22 cellular contexts compared by ENCODE assay signal in genomic region chr3:194093822-194094221, GRCh38. TPM values are rescaled to one million over a fixed set of nuclear protein-coding genes. Genes with fewer than 3 reads are reported as not detected.
DNase-seq lines count a peak whose midpoint lies in the region; ATAC-seq, FAIRE-seq and TF ChIP-seq lines count a peak whose summit lies in the region.
"Had no signal": no experiment of that assay in that cellular context is flagged by ENCODE, and none has a peak within 500 bp of the region (broad histone marks: within the 10 kb centered on the region; RNA-seq: fewer than 3 reads in every experiment).

No MANE protein-coding gene starts in this region.

- no peak for TF ChIP-seq EP300 in K562 (IDR thresholded peaks at IDR 0.05; ENCODE audit: low read length)

- no peaks in the 10 kb centered on the region for H3K9me1 ChIP-seq in K562 (ENCODE audit: control insufficient read depth, insufficient read depth, low read length)

- in situ Hi-C loops in K562 (cut with MboI), result no loop called here

- no peaks in the 10 kb centered on the region for H3K36me3 Mint-ChIP-seq in stimulated activated naive B cell treated with anti-CD40 and anti-IgM and Interleukin-4, amounts not matched to agents 10 μg/mL and 1 μg/mL and 100 μg/mL, for 72 hours
- H3K36me3 Mint-ChIP-seq: CD14-positive monocyte; CD4-positive, alpha-beta memory T cell had no signal

- no peak overlapping the region for H2AFZ ChIP-seq in PC-9
- 0 out of 2 replicates have a peak overlapping the region, but pooled peaks have one; percentile 35 for H2AFZ ChIP-seq in K562 (ENCODE audit: low read depth, low read length)
- no peak overlapping the region for H2AFZ ChIP-seq in mesenchymal stem cell (ENCODE audit: low read depth, low read length)
- H2AFZ ChIP-seq: GM23248 had no signal

- H3K4me1 ChIP-seq in BE2C (peaks cover 5% of the 10 kb centered on the region), PC-9 (replicated peaks; ENCODE audit: insufficient read depth) (peaks cover 40% of the 10 kb centered on the region), K562 (replicated peaks in 1 of 2; ENCODE audit: control insufficient read depth in 2 of 2, insufficient read depth in 2 of 2, low read length in 2 of 2) (peaks cover 18 to 33% of the 10 kb centered on the region in 2 experiments), mesenchymal stem cell (ENCODE audit: control insufficient read depth, insufficient read depth, low read depth, low read length) (peaks cover 31% of the 10 kb centered on the region)

- H3K27me3 ChIP-seq in BE2C (no peaks in the 10 kb centered on the region), PC-9 (ENCODE audit: insufficient read depth, low read depth) (no peaks in the 10 kb centered on the region), K562 (ENCODE audit: control insufficient read depth in 2 of 2, insufficient read depth in 2 of 2, low read length in 2 of 2) (no peaks in the 10 kb centered on the region), mesenchymal stem cell (ENCODE audit: control insufficient read depth in 1 of 2, insufficient read depth in 1 of 2, low read length in 2 of 2) (peaks cover 0 to 12% of the 10 kb centered on the region in 2 experiments)
- H3K27me3 ChIP-seq: BLaER1 had no signal

- H3K9me2 ChIP-seq in PC-9 (ENCODE audit: insufficient read depth), result no peaks in the 10 kb centered on the region

- no peaks in the 10 kb centered on the region for H3K9me3 ChIP-seq in BE2C
- H3K9me3 ChIP-seq in PC-9 (ENCODE audit: insufficient read depth, low read depth), result no peaks in the 10 kb centered on the region
- H3K9me3 ChIP-seq in K562 (replicated peaks; ENCODE audit: control insufficient read depth, insufficient read depth, low read depth, low read length), result no peaks in the 10 kb centered on the region
- H3K9me3 ChIP-seq in mesenchymal stem cell (ENCODE audit: control insufficient read depth, low read length), result no peaks in the 10 kb centered on the region
- H3K9me3 ChIP-seq: BLaER1 had no signal

- H2BK5ac ChIP-seq in mesenchymal stem cell (ENCODE audit: low read depth, low read length, poor library complexity, severe bottlenecking), result no peak overlapping the region

- no peaks in the 10 kb centered on the region for H3K27me3 Mint-ChIP-seq in stimulated activated naive B cell treated with anti-CD40 and anti-IgM and Interleukin-4, amounts not matched to agents 10 μg/mL and 1 μg/mL and 100 μg/mL, for 72 hours

- no peaks in the 10 kb centered on the region for H3K9me3 Mint-ChIP-seq in stimulated activated naive B cell treated with anti-CD40 and anti-IgM and Interleukin-4, amounts not matched to agents 10 μg/mL and 1 μg/mL and 100 μg/mL, for 72 hours
- H3K9me3 Mint-ChIP-seq: CD14-positive monocyte, HFFc6 had no signal

- H3K36me3 ChIP-seq in BE2C, result no peaks in the 10 kb centered on the region
- H3K36me3 ChIP-seq in PC-9 (ENCODE audit: low read depth), result no peaks in the 10 kb centered on the region
- no peaks in the 10 kb centered on the region for H3K36me3 ChIP-seq in K562 (ENCODE audit: control insufficient read depth, insufficient read depth, low read length)
- H3K36me3 ChIP-seq in mesenchymal stem cell (ENCODE audit: control insufficient read depth in 1 of 2, insufficient read depth in 2 of 2, low read depth in 1 of 2, low read length in 2 of 2), result no peaks in the 10 kb centered on the region
- H3K36me3 ChIP-seq: BLaER1 had no signal

- TF ChIP-seq CTCF in BE2C (IDR thresholded peaks at IDR 0.05; ENCODE audit: low read depth, low read length) (no peak), PC-9 (conservative IDR thresholded peaks at IDR 0.05) (no peak), K562 (IDR thresholded peaks at IDR 0.05 in 2 of 3, conservative IDR thresholded peaks at IDR 0.05 in 1 of 3; ENCODE audit: insufficient read depth in 2 of 3, low read depth in 1 of 3, low read length in 3 of 3) (no peak)

- DNase-seq in BE2C (peak; percentile 37), PC-9 (peak; percentile 26 to 62), K562 (ENCODE audit: extremely low read depth in 1 of 4, low spot score in 3 of 4) (no peak), mesenchymal stem cell (no peak), H4 (ENCODE audit: low spot score) (no peak), head of caudate nucleus (no peak), NK-92 (lab: John Stamatoyannopoulos, UW; ENCODE audit: unreplicated experiment) (no peak)
- no peak for DNase-seq in stimulated activated naive B cell treated with anti-CD40 and anti-IgM and Interleukin-4, amounts not matched to agents 10 μg/mL and 1 μg/mL and 100 μg/mL, for 72 hours
- DNase-seq: AML-193; CD4-positive, alpha-beta memory T cell; DMS79 treated with DMSO at 0.1 percent for 48 hours; GF-D8; GM23248; H7; HFFc6; IMR-90; KBM-7 had no signal

- peak overlapping the region in 1 of 2 experiments; percentile 48 for H3K18ac ChIP-seq in mesenchymal stem cell (ENCODE audit: low read depth in 1 of 2, low read length in 2 of 2)

- H2AK5ac ChIP-seq in mesenchymal stem cell (ENCODE audit: low read length, severe bottlenecking), result peak overlapping the region; percentile 16

- no peak for FAIRE-seq in K562 (lab: Jason Lieb, UNC)
- FAIRE-seq: A204.1 had no signal

- peak overlapping the region in 1 of 2 experiments; percentile 47 for H2BK12ac ChIP-seq in mesenchymal stem cell (ENCODE audit: low read length in 2 of 2)

- H3F3A ChIP-seq in PC-9 (ENCODE audit: insufficient read depth, low read depth), result peaks cover 40% of the 10 kb centered on the region

- H3K79me2 ChIP-seq in PC-9 (ENCODE audit: low read depth) (peaks cover 52% of the 10 kb centered on the region), K562 (ENCODE audit: control insufficient read depth, insufficient read depth, low read length) (no peaks in the 10 kb centered on the region)

- H3K4me2 ChIP-seq in PC-9 (peak overlapping the region; percentile 86), K562 (ENCODE audit: insufficient read depth, low read length) (no peak overlapping the region), mesenchymal stem cell (ENCODE audit: low read length, poor library complexity, severe bottlenecking) (no peak overlapping the region)
- H3K4me2 ChIP-seq: BLaER1 had no signal

- 76% methylated on average over 8 of the region's 9 CpGs for WGBS in K562 (ENCODE audit: insufficient coverage, low coverage, missing lambda C conversion rate)
- 77% methylated on average over 9 of the region's 9 CpGs for WGBS in mesenchymal stem cell

- H4K91ac ChIP-seq in mesenchymal stem cell (ENCODE audit: low read length), result no peak overlapping the region

- H3K4ac ChIP-seq in mesenchymal stem cell (ENCODE audit: low read depth in 1 of 2, low read length in 2 of 2), result peak overlapping the region in 1 of 2 experiments; percentile 73

- TF ChIP-seq RAD21 in K562 (CRISPR knock-in tag; conservative IDR thresholded peaks at IDR 0.05 in 1 of 2, IDR thresholded peaks at IDR 0.05 in 1 of 2), result no peak

- H4K20me1 ChIP-seq in PC-9 (ENCODE audit: insufficient read depth), result 0 out of 2 replicates have a peak, but pooled peaks cover 7% of the 10 kb centered on the region
- H4K20me1 ChIP-seq in K562 (replicated peaks; ENCODE audit: control insufficient read depth, insufficient read depth, low read length), result no peaks in the 10 kb centered on the region
- H4K20me1 ChIP-seq: BLaER1 had no signal

- no peak overlapping the region for H3K4me3 Mint-ChIP-seq in stimulated activated naive B cell treated with anti-CD40 and anti-IgM and Interleukin-4, amounts not matched to agents 10 μg/mL and 1 μg/mL and 100 μg/mL, for 72 hours
- H3K4me3 Mint-ChIP-seq: CD14-positive monocyte; CD4-positive, alpha-beta memory T cell; HFFc6 had no signal

- peak overlapping the region; percentile 45 for H4K8ac ChIP-seq in mesenchymal stem cell (ENCODE audit: low read length)

- peak overlapping the region; percentile 98 for H3K27ac ChIP-seq in PC-9
- no peak overlapping the region for H3K27ac ChIP-seq in K562 (ENCODE audit: extremely low read depth, low read depth, low read length)
- H3K27ac ChIP-seq in mesenchymal stem cell (ENCODE audit: low read length, poor library complexity, severe bottlenecking), result no peak overlapping the region
- H3K27ac ChIP-seq: BLaER1, GM23248, HL-60 had no signal

- no peak overlapping the region for H3K4me3 ChIP-seq in BE2C (ENCODE audit: low read depth, low read length)
- peak overlapping the region; percentile 75 for H3K4me3 ChIP-seq in PC-9
- no peak overlapping the region for H3K4me3 ChIP-seq in K562
- no peak overlapping the region for H3K4me3 ChIP-seq in mesenchymal stem cell (ENCODE audit: insufficient read depth in 1 of 2, low read depth in 1 of 2, low read length in 2 of 2)
- H3K4me3 ChIP-seq: BLaER1, GM23248 had no signal

- H3K14ac ChIP-seq in mesenchymal stem cell (ENCODE audit: low read length in 2 of 2), result peak overlapping the region in 1 of 2 experiments; percentile 67

- POLR2A ChIA-PET in PC-9 (lab: Charles Lee; ENCODE audit: unreplicated experiment) (interaction anchor here (0.6 kb wide), 1 partner anchor 41 kb away, joined by 3 read pairs; no protein-coding TSS in a partner anchor), K562 (lab: Yijun Ruan, JAX) (no interaction called here)

- H3K79me1 ChIP-seq in mesenchymal stem cell (replicated peaks; ENCODE audit: low read length, poor library complexity, severe bottlenecking), result no peaks in the 10 kb centered on the region

- intact Hi-C loops in PC-9 (cut with micrococcal nuclease; ENCODE audit: unreplicated experiment), result loop anchor here (5.0 kb wide), 1 partner anchor 113 kb away; no protein-coding TSS in a partner anchor
- intact Hi-C loops in K562 (cut with micrococcal nuclease), result no loop called here
- intact Hi-C loops in head of caudate nucleus (cut with DNase I), result no loop called here

- peaks cover 59 to 77% of the 10 kb centered on the region in 2 donors for H3K4me1 Mint-ChIP-seq in stimulated activated naive B cell treated with anti-CD40 and anti-IgM and Interleukin-4, amounts not matched to agents 10 μg/mL and 1 μg/mL and 100 μg/mL, for 72 hours
- H3K4me1 Mint-ChIP-seq: CD4-positive, alpha-beta memory T cell had no signal

- no peak overlapping the region for H2BK120ac ChIP-seq in mesenchymal stem cell (ENCODE audit: low read depth, low read length)

- CTCF ChIA-PET in PC-9 (lab: Charles Lee) (no interaction called here), K562 (lab: Yijun Ruan, JAX; ENCODE audit: low intra/inter-chr PET ratio) (no interaction called here)

- H3K9ac ChIP-seq in K562 (ENCODE audit: insufficient read depth in 1 of 2, low read depth in 2 of 2, low read length in 2 of 2) (0 out of 4 replicates have a peak overlapping the region, but pooled peaks of 1 of the 2 experiments have one; percentile 31), mesenchymal stem cell (ENCODE audit: low read length) (no peak overlapping the region)
- H3K9ac ChIP-seq: BLaER1, GM23248 had no signal

- TF ChIP-seq POLR2A in K562 (conservative IDR thresholded peaks at IDR 0.05), result no peak

- peak overlapping the region in 1 of 2 experiments; percentile 27 for H3K23ac ChIP-seq in mesenchymal stem cell (ENCODE audit: low read length in 2 of 2)

- BruUV-seq in PC-9 (replicated peaks; lab: Mats Ljungman, UMichigan) (no TSS peak), K562 (replicated peaks; lab: Mats Ljungman, UMichigan) (no TSS peak)

- ATAC-seq in K562, result no peak
- ATAC-seq in stimulated activated naive B cell treated with anti-CD40 and anti-IgM and Interleukin-4, amounts not matched to agents 10 μg/mL and 1 μg/mL and 100 μg/mL, for 72 hours (replicated peaks), result no peak
- ATAC-seq: HCT116 had no signal

- no peak overlapping the region for H3K27ac Mint-ChIP-seq in stimulated activated naive B cell treated with anti-CD40 and anti-IgM and Interleukin-4, amounts not matched to agents 10 μg/mL and 1 μg/mL and 100 μg/mL, for 72 hours
- H3K27ac Mint-ChIP-seq: CD4-positive, alpha-beta memory T cell; HFFc6 had no signal

- H2BK15ac ChIP-seq in mesenchymal stem cell (ENCODE audit: low read depth, poor library complexity, severe bottlenecking), result no peak overlapping the region

RNA-seq across cellular contexts. Expression of gene HES1, which starts 42.1 kb away (rescaled TPM):
- polyA plus RNA-seq in BE2C (2012; ENCODE audit: insufficient read depth, insufficient read length, low read depth), result 15.3 TPM
- total RNA-seq in PC-9 (2021), result 66.5 and 97.8 TPM in 2 replicates
- 7.6 and 9.1 TPM in 2 replicates for total RNA-seq in K562 (2011; cell fraction: chromatin; rRNA removed; ENCODE audit: low replicate concordance)
- total RNA-seq in K562 (2011; cell fraction: nucleolus; rRNA removed), result 13.3 and 13.7 TPM in 2 replicates
- total RNA-seq in K562 (2011; cell fraction: nucleoplasm; rRNA removed), result 10.1 and 12.0 TPM in 2 replicates
- total RNA-seq in K562 (2014; rRNA removed), result 37.0 and 46.8 TPM in 2 replicates
- total RNA-seq in K562 (2014; rRNA removed; fragmentation: Illumina TruSeq; extraction: Trizol), result 17.7 and 17.8 TPM in 2 replicates
- 24.0 and 24.9 TPM in 2 replicates for total RNA-seq in K562 (2015; rRNA removed; fragmentation: Illumina TruSeq; extraction: Trizol)
- total RNA-seq in K562 (2021), result 30.5 and 39.1 TPM in 2 replicates
- 4.8 and 9.0 TPM in 2 replicates for polyA plus RNA-seq in K562 (2011; rRNA removed)
- 4.5 and 21.4 TPM in 2 replicates for polyA plus RNA-seq in K562 (2011; cell fraction: cytosol; rRNA removed)
- 7.4 and 25.5 TPM in 2 replicates for polyA plus RNA-seq in K562 (2011; cell fraction: nucleus; rRNA removed)
- polyA plus RNA-seq in K562 (2012), result 45.6 and 82.2 TPM in 2 replicates
- polyA plus RNA-seq in K562 (2014; fragmentation: Illumina TruSeq; extraction: Trizol), result 16.7 and 19.3 TPM in 2 replicates
- 1 to 10 TPM; 3.4 to 6.3 TPM for polyA plus RNA-seq in K562 (2014; fragmentation: Nextera tagmentation; extraction: Ambion mirVana)
- 23.1 and 32.2 TPM in 2 replicates for polyA plus RNA-seq in K562 (2014; rRNA removed)
- 2.8 and 7.0 TPM in 2 replicates for polyA minus RNA-seq in K562 (2011; rRNA and poly(A)+ RNA removed)
- polyA minus RNA-seq in K562 (2011; cell fraction: cytosol; rRNA and poly(A)+ RNA removed), result 7.7 and 23.0 TPM in 2 replicates
- 12.7 and 22.8 TPM in 2 replicates for polyA minus RNA-seq in K562 (2011; cell fraction: nucleus; rRNA and poly(A)+ RNA removed)
- polyA plus RNA-seq in mesenchymal stem cell (2013, experiment 1 of 2), result 194 TPM
- polyA plus RNA-seq in mesenchymal stem cell (2013, experiment 2 of 2), result 184 TPM
- total RNA-seq in H4 (2014; rRNA removed; shearing (Covaris generic)), result 19.3 and 22.5 TPM in 2 replicates
- total RNA-seq: CD4-positive, alpha-beta memory T cell had no signal

Comparison
In these comparisons a context has a peak if more than half of its experiments do, and no peak if none do; other contexts are left out.
1. DNase-seq: peak in BE2C (single experiment) and PC-9 (2 of 2); none in K562 (0 of 4), mesenchymal stem cell (single experiment), H4 (single experiment), stimulated activated naive B cell treated with anti-CD40 and anti-IgM and Interleukin-4, amounts not matched to agents 10 μg/mL and 1 μg/mL and 100 μg/mL, for 72 hours (single experiment), head of caudate nucleus (0 of 42) and NK-92 (single experiment).